Comparison of ENCODE assay signal across 8 cellular contexts in the genomic region with DNA sequence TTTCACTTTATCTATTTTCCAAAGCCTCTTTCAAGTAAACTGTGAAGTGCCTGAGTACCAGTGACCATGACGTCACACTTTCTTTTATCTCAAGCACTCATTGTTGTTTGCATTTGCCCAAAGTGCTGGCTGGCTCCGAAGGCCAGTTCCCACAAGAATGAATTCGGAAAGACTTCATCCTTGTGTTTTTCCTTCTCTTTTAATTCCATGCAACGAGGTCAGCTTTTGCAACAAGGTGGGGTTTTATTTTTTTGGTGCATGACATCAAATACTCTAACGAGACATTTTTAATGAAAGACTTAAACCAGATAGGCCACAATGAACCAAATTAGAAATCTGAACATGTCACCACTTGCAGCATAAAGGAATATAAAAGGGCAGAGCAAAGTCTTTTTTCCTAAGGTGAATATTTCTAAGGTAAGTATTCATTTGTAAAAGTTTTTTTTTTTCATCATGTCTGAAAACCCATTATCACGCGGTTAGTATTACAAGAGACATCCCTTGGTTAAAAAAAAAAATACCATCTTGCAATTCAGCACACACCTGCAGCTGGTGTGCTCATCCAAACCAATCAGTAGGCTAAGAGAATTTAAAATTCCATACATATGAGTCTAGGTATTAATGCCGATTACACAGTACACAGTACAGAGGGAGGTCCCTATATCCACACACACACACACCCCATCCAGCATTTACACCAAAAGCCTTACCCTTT. TPM values are rescaled to one million over a fixed set of nuclear protein-coding genes. Genes with fewer than 3 reads are reported as not detected.
DNase-seq lines count a peak whose midpoint lies in the region; ATAC-seq, FAIRE-seq and TF ChIP-seq lines count a peak whose summit lies in the region.

No MANE protein-coding gene starts in this region.

- DNase-seq in NCI-H146 (lab: John Stamatoyannopoulos, UW) (peak; percentile 48), astrocyte of the cerebellum (ENCODE audit: low read depth) (peak; percentile 67), HepG2 (ENCODE audit: low spot score) (no peak), occipital lobe (lab: John Stamatoyannopoulos, UW) (no peak)

- H4K20me1 ChIP-seq in DOHH2 (ENCODE audit: control insufficient read depth, insufficient read depth, low read depth, low read length) (no peaks in the 10 kb centered on the region), HepG2 (ENCODE audit: insufficient read depth, low read length) (peaks cover 5% of the 10 kb centered on the region; the same call in 1 of the 2 replicates)

- H3K4me1 ChIP-seq in DOHH2 (ENCODE audit: control insufficient read depth, low read length) (peaks cover 7% of the 10 kb centered on the region), HepG2 (ENCODE audit: insufficient read depth, low read length) (peaks cover 7% of the 10 kb centered on the region)

- WGBS in HepG2 (ENCODE audit: low lambda C conversion rate) = 10% methylated on average over 8 of the region's 8 CpGs

- TF ChIP-seq EP300 in HepG2 (IDR thresholded peaks at IDR 0.05; ENCODE audit: low read depth in 2 of 2, low read length in 2 of 2) (no peak), HepG2 (CRISPR knock-in tag; IDR thresholded peaks at IDR 0.05; ENCODE audit: borderline replicate concordance) (no peak)

- CTCF ChIA-PET in HepG2 (lab: Yijun Ruan, JAX; ENCODE audit: low intra/inter-chr PET ratio, low total read pairs) = no interaction called here

- intact Hi-C loops in HepG2 (cut with micrococcal nuclease; ENCODE audit: unreplicated experiment) = no loop called here

- H3K79me2 ChIP-seq in DOHH2 (ENCODE audit: control insufficient read depth, low read length) = peaks cover 6% of the 10 kb centered on the region; the same call in 1 of the 2 replicates
- no peaks in the 10 kb centered on the region for H3K79me2 ChIP-seq in HepG2 (ENCODE audit: insufficient read depth, low read length)

- TF ChIP-seq CTCF in DOHH2 (IDR thresholded peaks at IDR 0.05; ENCODE audit: low read depth, low read length, poor library complexity, severe bottlenecking) = no peak
- TF ChIP-seq CTCF in astrocyte of the cerebellum (IDR thresholded peaks at IDR 0.05; ENCODE audit: low read depth, low read length, missing control alignments) = no peak
- no peak for TF ChIP-seq CTCF in HepG2 (CRISPR knock-in tag; IDR thresholded peaks at IDR 0.05)

- H3K27me3 ChIP-seq in DOHH2 (ENCODE audit: control insufficient read depth, low read length) = peaks cover 37% of the 10 kb centered on the region
- peaks cover 12 to 34% of the 10 kb centered on the region in 2 experiments for H3K27me3 ChIP-seq in HepG2 (ENCODE audit: control insufficient read depth in 1 of 2, insufficient read depth in 2 of 2, low read length in 2 of 2)

- no peaks in the 10 kb centered on the region for H3K9me2 ChIP-seq in DOHH2 (replicated peaks; ENCODE audit: control insufficient read depth, low read length)

- peaks cover 7% of the 10 kb centered on the region for H3F3A ChIP-seq in DOHH2 (ENCODE audit: control insufficient read depth, insufficient read depth)

- TF ChIP-seq POLR2A in HepG2 (IDR thresholded peaks at IDR 0.05; ENCODE audit: insufficient read depth in 1 of 2, low read depth in 2 of 2, low read length in 2 of 2) = no peak

- no peak overlapping the region for H3K9ac ChIP-seq in HepG2 (ENCODE audit: insufficient read depth, low read depth, low read length)

- no peak overlapping the region for H2AFZ ChIP-seq in HepG2 (ENCODE audit: low read length)

- no peaks in the 10 kb centered on the region for H3K9me3 ChIP-seq in DOHH2 (ENCODE audit: control insufficient read depth, insufficient read depth, low read length)
- no peaks in the 10 kb centered on the region for H3K9me3 ChIP-seq in HepG2 (ENCODE audit: low read length)

- in situ Hi-C loops in astrocyte of the cerebellum (cut with HindIII; ENCODE audit: low sequenced_read_pairs) (no loop called here), HepG2 (cut with HindIII; ENCODE audit: extremely low pct_ligation_motif_present, low pct_unique_long_range_greater_than_20kb) (loop anchor here (5.0 kb wide), 3 partner anchors 202 to 517 kb away; no protein-coding TSS in a partner anchor)

- FAIRE-seq in HepG2 (lab: Jason Lieb, UNC) = no peak

- ATAC-seq in HepG2 (no peak), GM18511 (IDR thresholded peaks at IDR 0.05; ENCODE audit: unreplicated experiment) (no peak), HG02623 (IDR thresholded peaks at IDR 0.05; ENCODE audit: unreplicated experiment) (no peak), HG02884 (IDR thresholded peaks at IDR 0.05; ENCODE audit: unreplicated experiment) (no peak)

- H3K36me3 ChIP-seq in DOHH2 (ENCODE audit: control insufficient read depth, low read length) (no peaks in the 10 kb centered on the region), HepG2 (replicated peaks in 1 of 2; ENCODE audit: control insufficient read depth in 1 of 2, insufficient read depth in 2 of 2, low read length in 2 of 2) (no peaks in the 10 kb centered on the region)

- no peak for TF ChIP-seq RAD21 in HepG2 (CRISPR knock-in tag; IDR thresholded peaks at IDR 0.05)

- POLR2A ChIA-PET in HepG2 (lab: Yijun Ruan, JAX) = no interaction called here

- H3K4me2 ChIP-seq in DOHH2 (ENCODE audit: low read length) (peak overlapping the region; percentile 89; the same call in 1 of the 2 replicates), HepG2 (ENCODE audit: low read depth, low read length) (no peak overlapping the region)

- no TSS peak for BruUV-seq in HepG2 (replicated peaks; lab: Mats Ljungman, UMichigan)

- H3K27ac ChIP-seq in DOHH2 (ENCODE audit: low read depth, low read length) (no peak overlapping the region), HepG2 (ENCODE audit: extremely low read length, insufficient read depth, low read length) (no peak overlapping the region)

- peak overlapping the region; percentile 80 for H3K4me3 ChIP-seq in DOHH2 (ENCODE audit: low read length)
- H3K4me3 ChIP-seq in astrocyte of the cerebellum (ENCODE audit: low read depth, low read length) = peak overlapping the region; percentile 96
- no peak overlapping the region for H3K4me3 ChIP-seq in HepG2 (replicated peaks in 1 of 3; ENCODE audit: insufficient read depth in 1 of 3, low read depth in 2 of 3, low read length in 3 of 3)

TF ChIP-seq in HepG2, 621 proteins besides CTCF, POLR2A, EP300 and RAD21:
- TF ChIP-seq ZNF562 (CRISPR knock-in tag; IDR thresholded peaks at IDR 0.05; ENCODE audit: borderline replicate concordance) (no peak), ATF7 (IDR thresholded peaks at IDR 0.05) (peak; percentile 97), ATF7 (CRISPR knock-in tag; IDR thresholded peaks at IDR 0.05) (no peak), CREB1 (IDR thresholded peaks at IDR 0.05) (peak; percentile 96), CREB1 (CRISPR knock-in tag; IDR thresholded peaks at IDR 0.05) (no peak), DPF2 (CRISPR knock-in tag; IDR thresholded peaks at IDR 0.05; ENCODE audit: borderline replicate concordance, low read depth) (no peak), ZNF589 (CRISPR knock-in tag; conservative IDR thresholded peaks at IDR 0.05) (no peak)
TF ChIP-seq in HepG2: peak in this region for 2.

RNA-seq across cellular contexts. Expression of a gene that starts 2.4 kb away (rescaled TPM):
- 0.15 and 0.21 TPM in 2 replicates for total RNA-seq in HepG2 (2016; rRNA removed; fragmentation: Illumina TruSeq; extraction: Trizol)
- not detected in 2 replicates for total RNA-seq in HepG2 (2016; cell fraction: cytosol; rRNA removed; fragmentation: Illumina TruSeq; extraction: Trizol; ENCODE audit: low read depth)
- total RNA-seq in HepG2 (2016; cell fraction: insoluble cytoplasmic fraction; rRNA removed; fragmentation: Illumina TruSeq; extraction: Trizol) = 0.12 and 0.15 TPM in 2 replicates
- 0.14 and 0.15 TPM in 2 replicates for total RNA-seq in HepG2 (2016; cell fraction: membrane; rRNA removed; fragmentation: Illumina TruSeq; extraction: Trizol)
- 0.16 and 0.25 TPM in 2 replicates for total RNA-seq in HepG2 (2016; cell fraction: nucleus; rRNA removed; fragmentation: Illumina TruSeq; extraction: Trizol)
- 0.07 and 0.08 TPM in 2 replicates for polyA plus RNA-seq in HepG2 (2011; rRNA removed)
- 0.05 and 0.09 TPM in 2 replicates for polyA plus RNA-seq in HepG2 (2011; cell fraction: cytosol; rRNA removed)
- 0.06 and 0.14 TPM in 2 replicates for polyA plus RNA-seq in HepG2 (2011; cell fraction: nucleus; rRNA removed)
- polyA plus RNA-seq in HepG2 (2012) = 0.05 TPM in 1 of 2 replicates, not detected in the other
- polyA plus RNA-seq in HepG2 (2016; cell fraction: cytosol; fragmentation: Illumina TruSeq; extraction: Trizol; ENCODE audit: low read depth) = 0.03 and 0.06 TPM in 2 replicates
- 0.19 and 0.28 TPM in 2 replicates for polyA plus RNA-seq in HepG2 (2016; cell fraction: insoluble cytoplasmic fraction; fragmentation: Illumina TruSeq; extraction: Trizol; ENCODE audit: low read depth)
- 0.09 and 0.15 TPM in 2 replicates for polyA plus RNA-seq in HepG2 (2016; cell fraction: membrane; fragmentation: Illumina TruSeq; extraction: Trizol; ENCODE audit: low read depth)
- polyA plus RNA-seq in HepG2 (2016; cell fraction: nucleus; fragmentation: Illumina TruSeq; extraction: Trizol; ENCODE audit: insufficient read depth, low read depth) = 0.21 and 0.36 TPM in 2 replicates
- not detected in 2 replicates for polyA minus RNA-seq in HepG2 (2011; rRNA and poly(A)+ RNA removed; ENCODE audit: low replicate concordance)
- not detected in 2 replicates for polyA minus RNA-seq in HepG2 (2011; cell fraction: cytosol; rRNA and poly(A)+ RNA removed)
- polyA minus RNA-seq in HepG2 (2011; cell fraction: nucleus; rRNA and poly(A)+ RNA removed) = not detected in 2 replicates
- total RNA-seq in occipital lobe = 50.2 TPM

Comparison
In these comparisons a context has a peak if more than half of its experiments do, and no peak if none do; other contexts are left out.
1. H3K4me3 ChIP-seq: peak in DOHH2 (single experiment) and astrocyte of the cerebellum (single experiment); none in HepG2 (0 of 3).
2. DNase-seq: peak in NCI-H146 (single experiment) and astrocyte of the cerebellum (single experiment); none in HepG2 (single experiment) and occipital lobe (single experiment).
3. RNA of a gene that starts 2.4 kb away (total RNA-seq): 50.2 TPM in occipital lobe (single experiment); 0.12 to 0.25 TPM in HepG2; every median in the first group is over 10 times any median in the second.